16 cellular contexts compared by ENCODE assay signal in the genomic region with DNA sequence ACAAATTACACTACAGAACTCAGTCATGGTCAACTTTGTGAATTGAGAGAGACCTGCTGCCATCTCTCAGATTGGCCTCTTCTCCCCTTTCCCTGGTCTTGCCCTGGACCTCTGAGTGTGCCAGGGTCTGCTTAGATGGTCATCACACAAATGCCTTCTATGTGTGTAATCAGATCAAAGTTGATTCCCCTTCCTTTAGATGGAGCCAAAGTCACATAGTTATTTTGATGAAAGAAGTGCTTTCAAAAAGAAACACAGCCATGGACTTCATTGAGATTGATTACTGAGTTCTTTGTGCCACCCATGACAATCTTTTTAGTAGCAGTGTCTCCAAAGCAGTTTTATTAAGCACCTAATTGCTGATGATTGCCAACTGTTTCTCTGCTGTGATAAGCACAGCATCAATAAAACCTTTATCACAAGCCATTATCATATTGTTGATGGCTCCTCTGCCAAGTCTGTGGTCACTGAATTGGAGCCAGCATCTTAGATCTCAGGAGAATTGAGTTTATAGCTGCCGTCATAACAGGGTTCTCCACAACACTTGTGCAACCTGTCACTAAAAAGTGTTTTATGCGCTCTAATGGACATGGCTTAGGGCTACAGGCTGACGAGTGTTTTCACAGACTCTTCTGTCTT.
DNase-seq lines count a peak whose midpoint lies in the region; TF ChIP-seq lines count a peak whose summit lies in the region.
"Had no signal": no experiment of that assay in that cellular context is flagged by ENCODE, and none has a peak within 500 bp of the region (broad histone marks: within the 10 kb centered on the region; RNA-seq: fewer than 3 reads in every experiment).

No MANE protein-coding gene starts in this region.

- no peaks in the 10 kb centered on the region for H3K36me3 Mint-ChIP-seq in endodermal cell (ENCODE audit: low read depth)
- H3K36me3 Mint-ChIP-seq: CD8-positive, alpha-beta memory T cell; mesothelial cell of epicardium had no signal

- H3K27ac Mint-ChIP-seq in endodermal cell = no peak overlapping the region
- H3K27ac Mint-ChIP-seq: CD8-positive, alpha-beta memory T cell; mesothelial cell of epicardium had no signal

- no peaks in the 10 kb centered on the region for H3K9me3 ChIP-seq in endodermal cell (ENCODE audit: control insufficient read depth, low read length)
- H3K9me3 ChIP-seq: heart left ventricle, sigmoid colon, vagina had no signal

- H3K27me3 Mint-ChIP-seq in endodermal cell (ENCODE audit: insufficient read depth) = no peaks in the 10 kb centered on the region
- H3K27me3 Mint-ChIP-seq: CD8-positive, alpha-beta memory T cell had no signal

- H3K4me1 ChIP-seq in endodermal cell (ENCODE audit: control insufficient read depth, insufficient read depth, low read length) = no peaks in the 10 kb centered on the region
- H3K4me1 ChIP-seq: heart left ventricle, sigmoid colon, vagina had no signal

- no peaks in the 10 kb centered on the region for H3K36me3 ChIP-seq in endodermal cell (ENCODE audit: control insufficient read depth, insufficient read depth, low read length)
- H3K36me3 ChIP-seq: heart left ventricle, sigmoid colon, vagina had no signal

- no peaks in the 10 kb centered on the region for H3K27me3 ChIP-seq in endodermal cell (ENCODE audit: control insufficient read depth, insufficient read depth, low read length, poor library complexity, severe bottlenecking)
- H3K27me3 ChIP-seq: heart left ventricle, sigmoid colon, vagina had no signal

- no peaks in the 10 kb centered on the region for H3K4me1 Mint-ChIP-seq in endodermal cell
- H3K4me1 Mint-ChIP-seq: CD8-positive, alpha-beta memory T cell; mesothelial cell of epicardium had no signal

- DNase-seq in AG09309 (ENCODE audit: low read depth) (no peak), NCI-H69 (lab: John Stamatoyannopoulos, UW) (peak; percentile 2), endodermal cell (no peak), hippocampal formation (lab: John Stamatoyannopoulos, UW) (no peak), activated gamma-delta T cell (lab: John Stamatoyannopoulos, UW) (no peak)
- DNase-seq in activated CD4-positive, alpha-beta T cell treated with anti-CD3 and anti-CD28 coated beads for 4 hours = no peak
- DNase-seq in activated effector memory CD4-positive, alpha-beta T cell treated with Interleukin-2 at 50 U/mL for 16 hours = no peak
- DNase-seq: activated CD4-positive, alpha-beta T cell treated with anti-CD3 and anti-CD28 coated beads for 48 hours; activated effector memory CD4-positive, alpha-beta T cell treated with anti-CD3 and anti-CD28 coated beads, Interleukin-2, amount 50 U/mL, for 16 hours; CD8-positive, alpha-beta memory T cell; heart left ventricle; SIG-M5; sigmoid colon had no signal

- no peak overlapping the region for H3K27ac ChIP-seq in endodermal cell (ENCODE audit: low read depth, low read length)
- H3K27ac ChIP-seq: heart left ventricle, sigmoid colon, vagina had no signal

- TF ChIP-seq CTCF in AG09309 (IDR thresholded peaks at IDR 0.05; ENCODE audit: control insufficient read depth, insufficient read depth, low read depth, low read length, missing control alignments) (peak; percentile 10), GM12872 (IDR thresholded peaks at IDR 0.05; ENCODE audit: insufficient read depth, low read depth, low read length) (0 out of 3 replicates have a peak, but pooled peaks have one; percentile 3), endodermal cell (conservative IDR thresholded peaks at IDR 0.05) (peak; percentile 32)

- no peak overlapping the region for H3K9ac ChIP-seq in endodermal cell (ENCODE audit: extremely low read depth, low read length, poor library complexity, severe bottlenecking)

- WGBS in endodermal cell (ENCODE audit: insufficient coverage in 1 of 2, insufficient read length in 1 of 2), 2 experiments = 94 to 97% methylated on average over 3 of the region's 3 CpGs

- no peak overlapping the region for H3K4me3 Mint-ChIP-seq in endodermal cell
- H3K4me3 Mint-ChIP-seq: CD8-positive, alpha-beta memory T cell; mesothelial cell of epicardium had no signal

- H3K9me3 Mint-ChIP-seq in endodermal cell = no peaks in the 10 kb centered on the region
- H3K9me3 Mint-ChIP-seq: CD8-positive, alpha-beta memory T cell; mesothelial cell of epicardium had no signal

- no peak overlapping the region for H3K4me3 ChIP-seq in AG09309 (ENCODE audit: control insufficient read depth, low read depth, low read length)
- H3K4me3 ChIP-seq in endodermal cell (ENCODE audit: low read length) = no peak overlapping the region
- H3K4me3 ChIP-seq: heart left ventricle, sigmoid colon, vagina had no signal
